ENCODE assay signal across 8 cellular contexts in genomic region chr4:102344955-102345794, GRCh38. TPM values are rescaled to one million over a fixed set of nuclear protein-coding genes. Genes with fewer than 3 reads are reported as not detected.
DNase-seq lines count a peak whose midpoint lies in the region; ATAC-seq, FAIRE-seq and TF ChIP-seq lines count a peak whose summit lies in the region.

SLC39A8 (minus strand) TSS chr4:102345482; CDS start chr4:102344662, 820 bp downstream.

- peaks cover 0 to 3% of the 10 kb centered on the region in 2 donors for H3K4me1 ChIP-seq in ascending aorta

- H3K36me3 ChIP-seq in ascending aorta: no peaks in the 10 kb centered on the region

- peak; percentile 80 for ATAC-seq in HG02885 (IDR thresholded peaks at IDR 0.05; ENCODE audit: poor library complexity, unreplicated experiment)

- TF ChIP-seq CTCF in ascending aorta (IDR thresholded peaks at IDR 0.05): peak; percentile 79 to 86 (median 85)
- TF ChIP-seq CTCF in retinal pigment epithelial cell (conservative IDR thresholded peaks at IDR 0.05; ENCODE audit: low read depth, low read length): peak; percentile 76

- peak within 1 kb of the TSS; percentile 23 to 64 for H3K27ac ChIP-seq in ascending aorta

- DNase-seq in GM18507 (ENCODE audit: extremely low spot score, insufficient read length, low read depth): peak; percentile 88
- DNase-seq in NCI-H1930 (lab: John Stamatoyannopoulos, UW): peak; percentile 67 to 77
- peak; percentile 77 for DNase-seq in T-helper 22 cell (ENCODE audit: low read depth)
- DNase-seq in ascending aorta (ENCODE audit: low spot score in 2 of 2): peak; percentile 50 to 92
- DNase-seq in hepatic stellate cell (ENCODE audit: low spot score): peak; percentile 74
- peak; percentile 50 for DNase-seq in retinal pigment epithelial cell (ENCODE audit: low read depth)
- DNase-seq in NCI-H128 (lab: John Stamatoyannopoulos, UW; ENCODE audit: unreplicated experiment): no peak

- peak; percentile 98 for FAIRE-seq in GM18507 (lab: Jason Lieb, UNC)

- H3K4me3 ChIP-seq in ascending aorta (peak within 1 kb of the TSS; percentile 83 to 86), retinal pigment epithelial cell (ENCODE audit: low read length) (peak within 1 kb of the TSS; percentile 86)

- intact Hi-C loops in ascending aorta (cut with DNase I): loop anchor here (2.0 to 5.0 kb wide), 6 partner anchors 86 to 732 kb away; partner anchors contain the start of genes CISD2, NFKB1, SLC9B2 and UBE2D3

- H3K9me3 ChIP-seq in ascending aorta: no peaks in the 10 kb centered on the region

- no peaks in the 10 kb centered on the region for H3K27me3 ChIP-seq in ascending aorta

RNA-seq across cellular contexts. Expression of gene SLC39A8, which starts in this region (rescaled TPM):
- 17.1 TPM for total RNA-seq in ascending aorta
